ENCODE assay signal across 25 cellular contexts in the genomic region with DNA sequence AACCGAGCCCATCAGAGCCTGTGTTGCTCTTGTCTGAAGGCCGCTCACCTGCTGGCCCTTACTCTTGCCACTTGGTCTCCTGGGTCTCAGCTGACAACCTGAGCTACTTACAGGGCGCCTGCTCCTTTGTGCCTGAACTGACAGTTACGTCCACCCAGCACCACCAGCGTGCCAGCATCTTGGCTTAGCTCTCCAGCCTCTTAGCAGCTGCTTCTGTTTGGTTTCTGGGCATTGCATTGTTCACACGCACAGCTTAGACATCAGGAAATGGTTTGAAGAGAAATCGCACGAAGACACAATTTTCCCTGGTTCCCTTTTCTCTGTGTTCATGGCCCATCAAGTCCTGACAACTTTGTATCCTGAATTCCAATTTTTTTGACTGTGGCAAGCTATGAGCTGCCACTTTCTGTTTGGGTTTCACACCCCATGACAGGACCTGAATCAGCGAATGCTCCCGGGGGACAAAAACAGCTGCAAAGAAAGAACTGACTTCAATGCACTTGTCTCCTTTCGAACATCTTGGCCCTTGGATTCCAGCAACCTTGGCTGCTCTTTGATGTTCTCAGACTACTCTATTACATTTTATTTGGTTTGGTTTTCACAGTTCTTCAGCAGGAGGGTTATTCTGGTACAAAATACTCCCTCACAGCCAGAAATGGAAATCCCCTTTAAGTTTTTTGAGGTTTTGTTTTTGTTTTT. TPM values are rescaled to one million over a fixed set of nuclear protein-coding genes. Genes with fewer than 3 reads are reported as not detected.
DNase-seq lines count a peak whose midpoint lies in the region; TF ChIP-seq lines count a peak whose summit lies in the region.
"Had no signal": no experiment of that assay in that cellular context is flagged by ENCODE, and none has a peak within 500 bp of the region (broad histone marks: within the 10 kb centered on the region; RNA-seq: fewer than 3 reads in every experiment).

No MANE protein-coding gene starts in this region.

- TF ChIP-seq CTCF in GM20000 (IDR thresholded peaks at IDR 0.05; ENCODE audit: extremely low read depth, missing control alignments) (no peak), OCI-LY1 (IDR thresholded peaks at IDR 0.05; ENCODE audit: low read length) (no peak), A673 (conservative IDR thresholded peaks at IDR 0.05; ENCODE audit: low read depth, low read length) (no peak)

- POLR2A ChIA-PET in A673 (lab: Charles Lee; ENCODE audit: low non-redundant PET): interaction anchor here (0.6 kb wide), 1 partner anchor 549 kb away, joined by 6 read pairs; no protein-coding TSS in a partner anchor

- peaks cover 13% of the 10 kb centered on the region; the same call in 1 of the 2 replicates for H3K27me3 ChIP-seq in OCI-LY1 (ENCODE audit: insufficient read depth, low read length)
- H3K27me3 ChIP-seq in A673 (replicated peaks; ENCODE audit: insufficient read depth, low read depth, low read length, poor library complexity): no peaks in the 10 kb centered on the region

- CTCF ChIA-PET in A673 (lab: Charles Lee): no interaction called here

- H3K27ac ChIP-seq in OCI-LY1 (ENCODE audit: low read depth, low read length, poor library complexity, severe bottlenecking) (no peak overlapping the region), A673 (ENCODE audit: low read depth, low read length, poor library complexity, severe bottlenecking) (no peak overlapping the region)
- H3K27ac ChIP-seq: prostate gland had no signal

- H2AFZ ChIP-seq in OCI-LY1 (ENCODE audit: low read length): no peak overlapping the region

- no peak overlapping the region for H3K4me3 Mint-ChIP-seq in activated T-cell treated with anti-CD3 and anti-CD28 coated beads, Interleukin-2, amount 50 U/mL, for 24 hours
- H3K4me3 Mint-ChIP-seq: activated CD4-positive, alpha-beta T cell treated with anti-CD3 and anti-CD28 coated beads, Interleukin-2, amount 10 ng/mL, durations not matched to agents 24 days and 14 days; brain; mesothelial cell of epicardium; neural crest cell; stimulated activated naive CD8-positive, alpha-beta T cell treated with anti-CD3 and anti-CD28 coated beads, Interleukin-15, amount 100 ng/mL, for 72 hours had no signal

- H3K9ac ChIP-seq in OCI-LY1 (ENCODE audit: low read length): no peak overlapping the region

- no peak overlapping the region for H3K27ac Mint-ChIP-seq in activated T-cell treated with anti-CD3 and anti-CD28 coated beads, Interleukin-2, amount 50 U/mL, for 24 hours
- H3K27ac Mint-ChIP-seq: activated CD4-positive, alpha-beta T cell treated with anti-CD3 and anti-CD28 coated beads, Interleukin-2, amount 10 ng/mL, durations not matched to agents 24 days and 14 days; mesothelial cell of epicardium; stimulated activated naive CD8-positive, alpha-beta T cell treated with anti-CD3 and anti-CD28 coated beads, Interleukin-15, amount 100 ng/mL, for 72 hours had no signal

- H3K9me3 ChIP-seq in OCI-LY1 (ENCODE audit: low read length) (no peaks in the 10 kb centered on the region), A673 (ENCODE audit: low read depth, low read length, poor library complexity, severe bottlenecking) (no peaks in the 10 kb centered on the region)
- H3K9me3 ChIP-seq: prostate gland had no signal

- H3K36me3 Mint-ChIP-seq in activated T-cell treated with anti-CD3 and anti-CD28 coated beads, Interleukin-2, amount 50 U/mL, for 24 hours (ENCODE audit: low read depth): no peaks in the 10 kb centered on the region
- H3K36me3 Mint-ChIP-seq: brain, mesothelial cell of epicardium had no signal

- intact Hi-C loops in A673 (cut with micrococcal nuclease; ENCODE audit: unreplicated experiment): loop anchor here (10.0 kb wide), 1 partner anchor 1399 kb away; no protein-coding TSS in a partner anchor

- DNase-seq in EH (ENCODE audit: low read depth): peak; percentile 6
- DNase-seq in GM20000 (ENCODE audit: low spot score): peak; percentile 69
- peak; percentile 88 for DNase-seq in myocyte (ENCODE audit: low read depth)
- DNase-seq in NCI-H526 (lab: John Stamatoyannopoulos, UW): no peak
- no peak for DNase-seq in middle frontal gyrus (ENCODE audit: extremely low spot score, low spot score)
- no peak for DNase-seq in A673 (ENCODE audit: low spot score)
- DNase-seq in activated T-cell treated with anti-CD3 and anti-CD28 coated beads, Interleukin-2, amount 50 U/mL, for 24 hours: no peak
- DNase-seq: activated CD4-positive, alpha-beta T cell treated with anti-CD3 and anti-CD28 coated beads, Interleukin-2, amount 10 ng/mL, durations not matched to agents 24 days and 14 days; activated effector memory CD4-positive, alpha-beta T cell treated with anti-CD3 and anti-CD28 coated beads, Interleukin-2, amount 50 U/mL, for 16 hours; effector memory CD4-positive, alpha-beta T cell; GOT3; NCI-H1436; NCI-H510A treated with DMSO at 0.1 percent for 48 hours; OCI-M1; SHP77; stimulated activated CD4-positive, alpha-beta T cell treated with anti-CD3 and anti-CD28 coated beads, Interleukin-4, amount 100 ng/mL, for 24 hours; stimulated activated naive CD8-positive, alpha-beta T cell treated with anti-CD3 and anti-CD28 coated beads, Interleukin-15, amount 100 ng/mL, for 72 hours; trophoblast cell had no signal

- H3K9me3 Mint-ChIP-seq in activated T-cell treated with anti-CD3 and anti-CD28 coated beads, Interleukin-2, amount 50 U/mL, for 24 hours: peaks cover 2% of the 10 kb centered on the region

- no peak overlapping the region for H3K4me3 ChIP-seq in OCI-LY1 (ENCODE audit: low read depth, low read length, poor library complexity, severe bottlenecking)
- H3K4me3 ChIP-seq in A673 (ENCODE audit: low read depth, low read length, poor library complexity, severe bottlenecking): no peak overlapping the region
- H3K4me3 ChIP-seq: prostate gland, smooth muscle cell had no signal

- no peaks in the 10 kb centered on the region for H4K20me1 ChIP-seq in OCI-LY1 (ENCODE audit: insufficient read depth, low read length)

- peaks cover 77% of the 10 kb centered on the region for H3K27me3 Mint-ChIP-seq in activated T-cell treated with anti-CD3 and anti-CD28 coated beads, Interleukin-2, amount 50 U/mL, for 24 hours

- H3K9me2 ChIP-seq in OCI-LY1 (ENCODE audit: low read depth, low read length): no peaks in the 10 kb centered on the region

- no TSS peak for BruUV-seq in A673 (replicated peaks; lab: Mats Ljungman, UMichigan)

- H3K36me3 ChIP-seq in OCI-LY1 (ENCODE audit: insufficient read depth, low read length): no peaks in the 10 kb centered on the region; the same call in 1 of the 2 replicates
- no peaks in the 10 kb centered on the region for H3K36me3 ChIP-seq in A673 (ENCODE audit: insufficient read depth, low read length, poor library complexity, severe bottlenecking)
- H3K36me3 ChIP-seq: prostate gland had no signal

- H3K4me1 ChIP-seq in OCI-LY1 (ENCODE audit: insufficient read depth, low read length, severe bottlenecking): peaks cover 29% of the 10 kb centered on the region
- H3K4me1 ChIP-seq in A673 (ENCODE audit: insufficient read depth, low read length, poor library complexity, severe bottlenecking): peaks cover 25% of the 10 kb centered on the region
- H3K4me1 ChIP-seq: prostate gland had no signal

- peaks cover 7% of the 10 kb centered on the region for H3K4me1 Mint-ChIP-seq in activated T-cell treated with anti-CD3 and anti-CD28 coated beads, Interleukin-2, amount 50 U/mL, for 24 hours (ENCODE audit: low read depth)

- H3K79me2 ChIP-seq in OCI-LY1 (ENCODE audit: insufficient read depth, low read length): no peaks in the 10 kb centered on the region

- no peaks in the 10 kb centered on the region for H3F3A ChIP-seq in OCI-LY1 (ENCODE audit: insufficient read depth, low read length)

- peak overlapping the region; percentile 20; the same call in 1 of the 2 replicates for H3K4me2 ChIP-seq in OCI-LY1 (ENCODE audit: low read length)
- H3K4me2 ChIP-seq: smooth muscle cell had no signal

RNA-seq across cellular contexts. Expression of a gene that starts 45.2 kb away (rescaled TPM):
- not detected in 2 replicates for total RNA-seq in myocyte
- not detected for polyA plus RNA-seq in myocyte (2012)
- total RNA-seq in A673 (2021): not detected in 2 replicates
- total RNA-seq: fibroblast of lung, mesothelial cell of epicardium, neural crest cell, smooth muscle cell had no signal
- polyA plus RNA-seq: fibroblast of lung, smooth muscle cell had no signal

Comparison
In these comparisons a context has a peak if more than half of its experiments do, and no peak if none do; other contexts are left out.
1. DNase-seq: peak in EH (single experiment), GM20000 (single experiment) and myocyte (single experiment); none in NCI-H526 (0 of 2), middle frontal gyrus (single experiment), A673 (single experiment) and activated T-cell treated with anti-CD3 and anti-CD28 coated beads, Interleukin-2, amount 50 U/mL, for 24 hours (single experiment).